In genomic region chr9:35712762-35713400, GRCh38 we compare ENCODE assay signal across 31 cellular contexts. TPM values are rescaled to one million over a fixed set of nuclear protein-coding genes. Genes with fewer than 3 reads are reported as not detected.
DNase-seq lines count a peak whose midpoint lies in the region; ATAC-seq and TF ChIP-seq lines count a peak whose summit lies in the region.
"Had no signal": no experiment of that assay in that cellular context is flagged by ENCODE, and none has a peak within 500 bp of the region (broad histone marks: within the 10 kb centered on the region; RNA-seq: fewer than 3 reads in every experiment).

No MANE protein-coding gene starts in this region.

- no peak for DNase-seq in IMR-90
- DNase-seq in T-helper 17 cell, result no peak
- DNase-seq in esophagus muscularis mucosa (ENCODE audit: extremely low spot score), result no peak
- no peak for DNase-seq in stimulated activated effector memory CD8-positive, alpha-beta T cell treated with anti-CD3 and anti-CD28 coated beads, Interleukin-12 subunit alpha, Interleukin-12 subunit beta, amount 100 ng/mL, for 72 hours (ENCODE audit: low spot score in 2 of 2)
- DNase-seq in NCI-H146 (lab: John Stamatoyannopoulos, UW), result no peak
- no peak for DNase-seq in NCI-H1436 (lab: John Stamatoyannopoulos, UW)
- DNase-seq in D341Med (ENCODE audit: low spot score), result no peak
- DNase-seq: activated B cell treated with CpG ODN at 0.5 μM for 24 hours; activated CD4-positive, alpha-beta T cell treated with anti-CD3 and anti-CD28 coated beads, Interleukin-2, amount 50 U/mL, for 1 hour; caudate nucleus; DMS53; gastrocnemius medialis; Kasumi-1; midbrain; naive thymus-derived CD8-positive, alpha-beta T cell; NCI-H1048; NCI-H187 treated with DMSO at 0.1 percent for 48 hours; NCI-H2171 treated with DMSO at 0.1 percent for 48 hours; NCI-H526; ovary; Peyer's patch; SIG-M5; spleen; T1000 had no signal

- no peak overlapping the region for H3K4me3 Mint-ChIP-seq in T-helper 17 cell
- no peak overlapping the region for H3K4me3 Mint-ChIP-seq in stimulated activated effector memory CD8-positive, alpha-beta T cell treated with anti-CD3 and anti-CD28 coated beads, Interleukin-12 subunit alpha, Interleukin-12 subunit beta, amount 100 ng/mL, for 72 hours
- H3K4me3 Mint-ChIP-seq: activated B cell treated with CpG ODN at 0.5 μM for 24 hours; activated naive CD8-positive, alpha-beta T cell; dendritic cell treated with granulocyte-macrophage colony-stimulating factor and Interleukin-4, amounts not matched to agents 40 ng/mL and 50 ng/mL, for 4 days; naive thymus-derived CD8-positive, alpha-beta T cell had no signal

- peaks cover 26% of the 10 kb centered on the region for H4K20me1 ChIP-seq in IMR-90 (ENCODE audit: insufficient read depth, low read length)

- TF ChIP-seq EP300 in esophagus muscularis mucosa (IDR thresholded peaks at IDR 0.05), result no peak

- dilution Hi-C loops in IMR-90 (cut with HindIII; ENCODE audit: low sequenced_read_pairs, unreplicated experiment), result no loop called here

- H3K23ac ChIP-seq in IMR-90 (ENCODE audit: low read depth, low read length), result no peak overlapping the region

- TF ChIP-seq POLR2A in IMR-90 (IDR thresholded peaks at IDR 0.05; ENCODE audit: low read depth, low read length) (no peak), esophagus muscularis mucosa (IDR thresholded peaks at IDR 0.05; ENCODE audit: low read depth) (no peak)

- H3K4me2 ChIP-seq in IMR-90 (ENCODE audit: low read depth, low read length), result no peak overlapping the region
- H3K4me2 ChIP-seq: BLaER1 treated with 17β-estradiol and CSF1 and Interleukin-3, amounts not matched to agents 10 nM and 100 nM had no signal

- peaks cover 34 to 64% of the 10 kb centered on the region in 2 experiments for H3K79me1 ChIP-seq in IMR-90 (ENCODE audit: low read depth in 1 of 2, low read length in 2 of 2)

- H4K91ac ChIP-seq in IMR-90 (ENCODE audit: insufficient read depth, low read depth, low read length), result no peak overlapping the region

- H3K27me3 Mint-ChIP-seq in T-helper 17 cell, result no peaks in the 10 kb centered on the region
- H3K27me3 Mint-ChIP-seq: activated B cell treated with CpG ODN at 0.5 μM for 24 hours; activated naive CD8-positive, alpha-beta T cell; dendritic cell treated with granulocyte-macrophage colony-stimulating factor and Interleukin-4, amounts not matched to agents 40 ng/mL and 50 ng/mL, for 4 days; naive thymus-derived CD8-positive, alpha-beta T cell had no signal

- no peak overlapping the region for H2BK20ac ChIP-seq in IMR-90 (ENCODE audit: low read depth, low read length)

- peak overlapping the region; percentile 48 for H2AK9ac ChIP-seq in IMR-90 (replicated peaks; ENCODE audit: low read depth, low read length, poor library complexity)

- no peak for TF ChIP-seq RAD21 in IMR-90 (IDR thresholded peaks at IDR 0.05; ENCODE audit: low read length)

- no peak overlapping the region for H3K14ac ChIP-seq in IMR-90 (replicated peaks; ENCODE audit: low read depth, low read length)

- intact Hi-C loops in IMR-90 (cut with micrococcal nuclease), result no loop called here
- intact Hi-C loops in esophagus muscularis mucosa (cut with DNase I), result no loop called here

- H2AFZ ChIP-seq in IMR-90 (replicated peaks; ENCODE audit: low read length, poor library complexity), result no peak overlapping the region

- POLR2A ChIA-PET in IMR-90 (lab: Charles Lee; ENCODE audit: unreplicated experiment), result no interaction called here

- no peaks in the 10 kb centered on the region; the same call in 1 of the 2 replicates for H3K9me1 ChIP-seq in IMR-90 (ENCODE audit: insufficient read depth, low read length)

- peaks cover 82% of the 10 kb centered on the region for H3K36me3 ChIP-seq in IMR-90 (ENCODE audit: control insufficient read depth, insufficient read depth, low read length)
- H3K36me3 ChIP-seq in esophagus muscularis mucosa, result peaks cover 96 to 100% (median 99%) of the 10 kb centered on the region in 4 donors
- H3K36me3 ChIP-seq: ovary had no signal

- in situ Hi-C loops in IMR-90 (cut with MboI; ENCODE audit: low sequenced_read_pairs), result no loop called here

- TF ChIP-seq CTCF in IMR-90 (conservative IDR thresholded peaks at IDR 0.05; ENCODE audit: low read depth, low read length) (no peak), esophagus muscularis mucosa (IDR thresholded peaks at IDR 0.05) (no peak)

- no peak overlapping the region for H2BK15ac ChIP-seq in IMR-90 (ENCODE audit: low read depth, low read length)

- H3K56ac ChIP-seq in IMR-90 (ENCODE audit: extremely low read depth, insufficient read depth, low read length), result no peak overlapping the region

- no peaks in the 10 kb centered on the region for H3K4me1 ChIP-seq in IMR-90 (ENCODE audit: control insufficient read depth, insufficient read depth, low read length)
- H3K4me1 ChIP-seq in esophagus muscularis mucosa, result peaks cover 0 to 46% (median 26%) of the 10 kb centered on the region in 4 donors
- H3K4me1 ChIP-seq: gastrocnemius medialis, Peyer's patch, upper lobe of left lung had no signal

- CTCF ChIA-PET in IMR-90 (lab: Yijun Ruan, JAX), result interaction anchor here (0.7 to 1.5 kb wide), 3 partner anchors 9 to 18 kb away, joined by 3 to 4 read pairs (median 3); no protein-coding TSS in a partner anchor

- H3K4me1 Mint-ChIP-seq in T-helper 17 cell, result peaks cover 11% of the 10 kb centered on the region
- peaks cover 19% of the 10 kb centered on the region for H3K4me1 Mint-ChIP-seq in stimulated activated effector memory CD8-positive, alpha-beta T cell treated with anti-CD3 and anti-CD28 coated beads, Interleukin-12 subunit alpha, Interleukin-12 subunit beta, amount 100 ng/mL, for 72 hours

- H3K27ac Mint-ChIP-seq in T-helper 17 cell, result peak overlapping the region; percentile 79
- peak overlapping the region; percentile 81 for H3K27ac Mint-ChIP-seq in stimulated activated effector memory CD8-positive, alpha-beta T cell treated with anti-CD3 and anti-CD28 coated beads, Interleukin-12 subunit alpha, Interleukin-12 subunit beta, amount 100 ng/mL, for 72 hours
- H3K27ac Mint-ChIP-seq: activated B cell treated with CpG ODN at 0.5 μM for 24 hours; activated T-helper 2 cell treated with anti-CD3 and anti-CD28 coated beads, Interferon-gamma antibody, Interleukin-2, Interleukin-4, amounts not matched to agents 10 μg/mL and 5 μg/mL and 100 μg/mL, durations not matched to agents 14 hours and 24 hours and 36 hours; dendritic cell treated with granulocyte-macrophage colony-stimulating factor and Interleukin-4, amounts not matched to agents 40 ng/mL and 50 ng/mL, for 4 days had no signal

- no peak overlapping the region for H2BK120ac ChIP-seq in IMR-90 (ENCODE audit: low read depth, low read length)

- no peaks in the 10 kb centered on the region for H3K9me3 ChIP-seq in IMR-90 (ENCODE audit: control insufficient read depth, insufficient read depth, low read length)
- no peaks in the 10 kb centered on the region for H3K9me3 ChIP-seq in T-helper 17 cell (ENCODE audit: control insufficient read depth, low read length, poor library complexity, severe bottlenecking)
- no peaks in the 10 kb centered on the region for H3K9me3 ChIP-seq in esophagus muscularis mucosa
- H3K9me3 ChIP-seq: ascending aorta; BLaER1 treated with 17β-estradiol and CSF1 and Interleukin-3, amounts not matched to agents 10 nM and 100 nM; gastrocnemius medialis; ovary; Peyer's patch; right atrium auricular region; spleen; upper lobe of left lung had no signal

- H3K9me3 Mint-ChIP-seq in stimulated activated effector memory CD8-positive, alpha-beta T cell treated with anti-CD3 and anti-CD28 coated beads, Interleukin-12 subunit alpha, Interleukin-12 subunit beta, amount 100 ng/mL, for 72 hours, result no peaks in the 10 kb centered on the region
- H3K9me3 Mint-ChIP-seq: activated B cell treated with CpG ODN at 0.5 μM for 24 hours; activated T-helper 2 cell treated with anti-CD3 and anti-CD28 coated beads, Interferon-gamma antibody, Interleukin-2, Interleukin-4, amounts not matched to agents 10 μg/mL and 5 μg/mL and 100 μg/mL, durations not matched to agents 14 hours and 24 hours and 36 hours; dendritic cell treated with granulocyte-macrophage colony-stimulating factor and Interleukin-4, amounts not matched to agents 40 ng/mL and 50 ng/mL, for 4 days; naive thymus-derived CD8-positive, alpha-beta T cell had no signal

- no peak overlapping the region for H3K18ac ChIP-seq in IMR-90 (ENCODE audit: low read depth, low read length)

- 100% methylated on average over 1 of the region's 11 CpGs; no CpG with 5 or more reads in 1 of the 2 experiments for WGBS in IMR-90 (ENCODE audit: extremely low coverage in 2 of 2, insufficient read length in 1 of 2), 2 experiments
- 90% methylated on average over 6 of the region's 11 CpGs for WGBS in esophagus muscularis mucosa

- H2BK5ac ChIP-seq in IMR-90 (ENCODE audit: low read depth, low read length, poor library complexity, severe bottlenecking), result no peak overlapping the region

- ATAC-seq in IMR-90 (ENCODE audit: low read depth), result no peak
- ATAC-seq in T-helper 17 cell, result no peak
- no peak for ATAC-seq in stimulated activated effector memory CD8-positive, alpha-beta T cell treated with anti-CD3 and anti-CD28 coated beads, Interleukin-12 subunit alpha, Interleukin-12 subunit beta, amount 100 ng/mL, for 72 hours
- ATAC-seq: gastrocnemius medialis; naive thymus-derived CD8-positive, alpha-beta T cell had no signal

- H3K4me3 ChIP-seq in IMR-90 (ENCODE audit: insufficient read depth, low read depth, low read length), result no peak overlapping the region
- H3K4me3 ChIP-seq in esophagus muscularis mucosa, result no peak overlapping the region
- H3K4me3 ChIP-seq: ascending aorta; BLaER1 treated with 17β-estradiol and CSF1 and Interleukin-3, amounts not matched to agents 10 nM and 100 nM; gastrocnemius medialis; ovary; Peyer's patch; right atrium auricular region; spleen; upper lobe of left lung had no signal

- no peak overlapping the region for H3K4ac ChIP-seq in IMR-90 (ENCODE audit: low read depth, low read length)

- H2AK5ac ChIP-seq in IMR-90 (ENCODE audit: low read depth, low read length), result no peak overlapping the region

- no TSS peak for BruUV-seq in IMR-90 (replicated peaks; lab: Mats Ljungman, UMichigan)

- no peak overlapping the region for H3K27ac ChIP-seq in IMR-90 (ENCODE audit: insufficient read depth, low read length)
- H3K27ac ChIP-seq in esophagus muscularis mucosa (replicated peaks in 1 of 4), result peak overlapping the region; percentile 71 to 98 (median 76)
- H3K27ac ChIP-seq: BLaER1 treated with 17β-estradiol and CSF1 and Interleukin-3, amounts not matched to agents 10 nM and 100 nM; gastrocnemius medialis; ovary; Peyer's patch; right atrium auricular region; upper lobe of left lung had no signal

- peaks cover 12% of the 10 kb centered on the region for H3K36me3 Mint-ChIP-seq in T-helper 17 cell (ENCODE audit: low read depth)
- no peaks in the 10 kb centered on the region for H3K36me3 Mint-ChIP-seq in stimulated activated effector memory CD8-positive, alpha-beta T cell treated with anti-CD3 and anti-CD28 coated beads, Interleukin-12 subunit alpha, Interleukin-12 subunit beta, amount 100 ng/mL, for 72 hours

- H3K9ac ChIP-seq in IMR-90 (ENCODE audit: low read depth, low read length), result no peak overlapping the region
- H3K9ac ChIP-seq: BLaER1 treated with 17β-estradiol and CSF1 and Interleukin-3, amounts not matched to agents 10 nM and 100 nM had no signal

- no peak overlapping the region for H4K8ac ChIP-seq in IMR-90 (ENCODE audit: low read depth in 2 of 2, low read length in 2 of 2)

- no peak overlapping the region for H4K5ac ChIP-seq in IMR-90 (ENCODE audit: low read depth, low read length)

- H3K27me3 ChIP-seq in IMR-90 (ENCODE audit: control insufficient read depth, insufficient read depth, low read length) (no peaks in the 10 kb centered on the region), esophagus muscularis mucosa (no peaks in the 10 kb centered on the region)
- H3K27me3 ChIP-seq: ascending aorta; BLaER1 treated with 17β-estradiol and CSF1 and Interleukin-3, amounts not matched to agents 10 nM and 100 nM; gastrocnemius medialis; ovary; Peyer's patch; right atrium auricular region; spleen; upper lobe of left lung had no signal

RNA-seq across cellular contexts. Expression of gene TLN1, which starts 19.1 kb away (rescaled TPM):
- total RNA-seq in IMR-90 (2012; rRNA removed), result 337 and 346 TPM in 2 replicates
- 224 and 228 TPM in 2 replicates for polyA plus RNA-seq in IMR-90 (2012; rRNA removed)
- polyA plus RNA-seq in IMR-90 (2012; cell fraction: cytosol; rRNA removed), result 134 and 262 TPM in 2 replicates
- polyA plus RNA-seq in IMR-90 (2012; cell fraction: nucleus; rRNA removed; ENCODE audit: low replicate concordance), result 206 and 469 TPM in 2 replicates
- 100 to 1,000 TPM; 259 to 617 TPM for total RNA-seq in T-helper 17 cell
- 1,000 to 10,000 TPM in 3 of 4 donors, 100 to 1,000 TPM in 1; 934 to 1,435 (median 1,196) TPM for total RNA-seq in esophagus muscularis mucosa

RNA-seq across cellular contexts. Expression of gene CREB3, which starts 19.6 kb away (rescaled TPM):
- total RNA-seq in IMR-90 (2012; rRNA removed) (105 and 106 TPM in 2 replicates), T-helper 17 cell (10 to 100 TPM; 16.0 to 16.5 TPM), esophagus muscularis mucosa (10 to 100 TPM; 65.6 to 97.3 (median 85.4) TPM)
- 54.9 and 60.7 TPM in 2 replicates for polyA plus RNA-seq in IMR-90 (2012; rRNA removed)
- polyA plus RNA-seq in IMR-90 (2012; cell fraction: cytosol; rRNA removed), result 86.1 and 133 TPM in 2 replicates
- polyA plus RNA-seq in IMR-90 (2012; cell fraction: nucleus; rRNA removed; ENCODE audit: low replicate concordance), result 30.7 and 40.3 TPM in 2 replicates

RNA-seq across cellular contexts. Expression of gene TPM2, which starts 23.2 kb away (rescaled TPM):
- total RNA-seq in IMR-90 (2012; rRNA removed) (960 and 1,994 TPM in 2 replicates), T-helper 17 cell (10 to 100 TPM; 29.2 to 33.9 TPM), esophagus muscularis mucosa (over 10,000 TPM in 3 of 4 donors, 1,000 to 10,000 TPM in 1; 8,856 to 14,576 (median 12,022) TPM)
- polyA plus RNA-seq in IMR-90 (2012; rRNA removed), result 2,500 and 2,548 TPM in 2 replicates
- 1,868 and 3,037 TPM in 2 replicates for polyA plus RNA-seq in IMR-90 (2012; cell fraction: cytosol; rRNA removed)
- polyA plus RNA-seq in IMR-90 (2012; cell fraction: nucleus; rRNA removed; ENCODE audit: low replicate concordance), result 2,387 and 3,173 TPM in 2 replicates

RNA-seq across cellular contexts. Expression of gene GBA2, which starts 36.1 kb away (rescaled TPM):
- total RNA-seq in IMR-90 (2012; rRNA removed) (14.2 and 18.1 TPM in 2 replicates), T-helper 17 cell (10 to 100 TPM; 28.6 to 28.7 TPM), esophagus muscularis mucosa (10 to 100 TPM; 44.0 to 67.8 (median 55.5) TPM)
- polyA plus RNA-seq in IMR-90 (2012; rRNA removed), result 37.0 and 38.2 TPM in 2 replicates
- 16.3 and 18.2 TPM in 2 replicates for polyA plus RNA-seq in IMR-90 (2012; cell fraction: cytosol; rRNA removed)
- 206 and 250 TPM in 2 replicates for polyA plus RNA-seq in IMR-90 (2012; cell fraction: nucleus; rRNA removed; ENCODE audit: low replicate concordance)

RNA-seq across cellular contexts. Expression of gene RGP1, which starts 36.2 kb away (rescaled TPM):
- total RNA-seq in IMR-90 (2012; rRNA removed), result 10.2 and 10.8 TPM in 2 replicates
- polyA plus RNA-seq in IMR-90 (2012; rRNA removed), result 13.5 and 14.3 TPM in 2 replicates
- 7.7 and 11.0 TPM in 2 replicates for polyA plus RNA-seq in IMR-90 (2012; cell fraction: cytosol; rRNA removed)
- polyA plus RNA-seq in IMR-90 (2012; cell fraction: nucleus; rRNA removed; ENCODE audit: low replicate concordance), result 23.7 and 25.1 TPM in 2 replicates
- 10 to 100 TPM; 25.5 to 26.5 TPM for total RNA-seq in T-helper 17 cell
- 10 to 100 TPM; 22.0 to 31.8 (median 26.8) TPM for total RNA-seq in esophagus muscularis mucosa

Comparison
In these comparisons a context has a peak if more than half of its experiments do, and no peak if none do; other contexts are left out.
1. RNA of gene TPM2, which starts 23.2 kb away (total RNA-seq): 8,856 to 14,576 TPM in esophagus muscularis mucosa and 960 to 1,994 TPM in IMR-90; 29.2 to 33.9 TPM in T-helper 17 cell; every median in the first group is over 10 times any median in the second.